Comparison of ENCODE assay signal across 8 cellular contexts in genomic region chr2:21422050-21422449, GRCh38.
DNase-seq lines count a peak whose midpoint lies in the region; ATAC-seq and TF ChIP-seq lines count a peak whose summit lies in the region.

No MANE protein-coding gene starts in this region.

- H3K4me2 ChIP-seq in OCI-LY3 (ENCODE audit: low read length): no peak overlapping the region

- no peak overlapping the region for H3K27ac Mint-ChIP-seq in activated T-cell treated with anti-CD3 and anti-CD28 coated beads, Interleukin-2, amount 50 U/mL, for 72 hours
- no peak overlapping the region for H3K27ac Mint-ChIP-seq in T-helper 2 cell treated with Interferon-gamma antibody and Interleukin-4, amounts not matched to agents 5 μg/mL and 100 μg/mL, for 36 hours

- H3K36me3 ChIP-seq in OCI-LY3 (replicated peaks; ENCODE audit: low read depth, low read length): no peaks in the 10 kb centered on the region

- TF ChIP-seq CTCF in OCI-LY3 (IDR thresholded peaks at IDR 0.05; ENCODE audit: low read depth, low read length): peak; percentile 59

- peaks cover 2 to 5% of the 10 kb centered on the region in 2 donors for H3K9me3 Mint-ChIP-seq in activated T-cell treated with anti-CD3 and anti-CD28 coated beads, Interleukin-2, amount 50 U/mL, for 72 hours
- no peaks in the 10 kb centered on the region for H3K9me3 Mint-ChIP-seq in T-helper 2 cell treated with Interferon-gamma antibody and Interleukin-4, amounts not matched to agents 5 μg/mL and 100 μg/mL, for 36 hours

- H3K36me3 Mint-ChIP-seq in activated T-cell treated with anti-CD3 and anti-CD28 coated beads, Interleukin-2, amount 50 U/mL, for 72 hours (ENCODE audit: insufficient read depth in 2 of 2): no peaks in the 10 kb centered on the region
- no peaks in the 10 kb centered on the region for H3K36me3 Mint-ChIP-seq in T-helper 2 cell treated with Interferon-gamma antibody and Interleukin-4, amounts not matched to agents 5 μg/mL and 100 μg/mL, for 36 hours (ENCODE audit: low read depth)

- intact Hi-C loops in posterior vena cava (cut with DNase I): no loop called here

- no peaks in the 10 kb centered on the region for H3K27me3 Mint-ChIP-seq in activated T-cell treated with anti-CD3 and anti-CD28 coated beads, Interleukin-2, amount 50 U/mL, for 72 hours (ENCODE audit: low read depth)
- H3K27me3 Mint-ChIP-seq in T-helper 2 cell treated with Interferon-gamma antibody and Interleukin-4, amounts not matched to agents 5 μg/mL and 100 μg/mL, for 36 hours (ENCODE audit: low read depth): no peaks in the 10 kb centered on the region

- ATAC-seq in activated T-cell treated with anti-CD3 and anti-CD28 coated beads, Interleukin-2, amount 50 U/mL, for 72 hours (replicated peaks in 1 of 2): no peak
- peak; percentile 71 for ATAC-seq in HG02642 (IDR thresholded peaks at IDR 0.05; ENCODE audit: poor library complexity, unreplicated experiment)

- H3K4me3 ChIP-seq in OCI-LY3 (ENCODE audit: low read length): no peak overlapping the region

- H2AFZ ChIP-seq in OCI-LY3 (ENCODE audit: low read depth, low read length): no peak overlapping the region

- no peaks in the 10 kb centered on the region for H4K20me1 ChIP-seq in OCI-LY3 (ENCODE audit: insufficient read depth, low read length)

- no peaks in the 10 kb centered on the region for H3K79me2 ChIP-seq in OCI-LY3 (ENCODE audit: low read length)

- no peak overlapping the region for H3K9ac ChIP-seq in OCI-LY3 (ENCODE audit: low read length)

- no peaks in the 10 kb centered on the region for H3K9me3 ChIP-seq in OCI-LY3 (ENCODE audit: insufficient read depth, low read length)

- peak; percentile 20 for DNase-seq in activated T-cell treated with anti-CD3 and anti-CD28 coated beads, Interleukin-2, amount 50 U/mL, for 72 hours
- DNase-seq in activated T-cell treated with anti-CD3 and anti-CD28 coated beads, Interleukin-2, amount 50 U/mL, for 1 hour: no peak
- DNase-seq in globus pallidus (ENCODE audit: low spot score) (peak; percentile 6), posterior vena cava (ENCODE audit: low spot score) (no peak), CD1c-positive myeloid dendritic cell (ENCODE audit: extremely low spot score) (no peak)
- no peak for DNase-seq in T-helper 2 cell treated with Interferon-gamma antibody and Interleukin-4, amounts not matched to agents 5 μg/mL and 100 μg/mL, for 36 hours (ENCODE audit: low spot score)

- no peaks in the 10 kb centered on the region; the same call in 1 of the 2 replicates for H3K27me3 ChIP-seq in OCI-LY3 (ENCODE audit: low read depth, low read length)

- no peak overlapping the region for H3K4me3 Mint-ChIP-seq in activated T-cell treated with anti-CD3 and anti-CD28 coated beads, Interleukin-2, amount 50 U/mL, for 72 hours
- H3K4me3 Mint-ChIP-seq in T-helper 2 cell treated with Interferon-gamma antibody and Interleukin-4, amounts not matched to agents 5 μg/mL and 100 μg/mL, for 36 hours: no peak overlapping the region

- H3K4me1 Mint-ChIP-seq in activated T-cell treated with anti-CD3 and anti-CD28 coated beads, Interleukin-2, amount 50 U/mL, for 72 hours (ENCODE audit: low read depth): no peaks in the 10 kb centered on the region
- no peaks in the 10 kb centered on the region for H3K4me1 Mint-ChIP-seq in T-helper 2 cell treated with Interferon-gamma antibody and Interleukin-4, amounts not matched to agents 5 μg/mL and 100 μg/mL, for 36 hours (ENCODE audit: low read depth)

- H3K4me1 ChIP-seq in OCI-LY3 (ENCODE audit: low read length): no peaks in the 10 kb centered on the region

- no peak overlapping the region for H3K27ac ChIP-seq in OCI-LY3 (ENCODE audit: low read length)

Comparison
In these comparisons a context has a peak if more than half of its experiments do, and no peak if none do; other contexts are left out.
1. DNase-seq: peak in activated T-cell treated with anti-CD3 and anti-CD28 coated beads, Interleukin-2, amount 50 U/mL, for 72 hours (2 of 2) and globus pallidus (single experiment); none in activated T-cell treated with anti-CD3 and anti-CD28 coated beads, Interleukin-2, amount 50 U/mL, for 1 hour (single experiment), posterior vena cava (single experiment), T-helper 2 cell treated with Interferon-gamma antibody and Interleukin-4, amounts not matched to agents 5 μg/mL and 100 μg/mL, for 36 hours (single experiment) and CD1c-positive myeloid dendritic cell (single experiment).